20 cellular contexts compared by ENCODE assay signal in genomic region chr10:12504628-12505027, GRCh38.
"Had no signal": no experiment of that assay in that cellular context is flagged by ENCODE, and none has a peak within 500 bp of the region (broad histone marks: within the 10 kb centered on the region; RNA-seq: fewer than 3 reads in every experiment).

No MANE protein-coding gene starts in this region.

- H3K27ac ChIP-seq: WERI-Rb-1 had no signal

- H3K36me3 ChIP-seq: WERI-Rb-1 had no signal

- H3K4me3 Mint-ChIP-seq: activated CD4-positive, alpha-beta memory T cell treated with anti-CD3 and anti-CD28 coated beads for 36 hours; activated naive CD8-positive, alpha-beta T cell treated with anti-CD3 and anti-CD28 coated beads for 36 hours; activated T-cell treated with anti-CD3 and anti-CD28 coated beads, Interleukin-2, amount 50 U/mL, for 72 hours; mesothelial cell of epicardium; nephron progenitor cell had no signal

- H3K4me3 ChIP-seq: lung had no signal

- H3K36me3 Mint-ChIP-seq: activated CD4-positive, alpha-beta memory T cell treated with anti-CD3 and anti-CD28 coated beads for 36 hours; mesothelial cell of epicardium had no signal

- DNase-seq: activated CD4-positive, alpha-beta memory T cell treated with anti-CD3 and anti-CD28 coated beads for 36 hours; activated naive CD4-positive, alpha-beta T cell; activated naive CD8-positive, alpha-beta T cell treated with anti-CD3 and anti-CD28 coated beads for 36 hours; activated T-cell treated with anti-CD3 and anti-CD28 coated beads, Interleukin-2, amount 50 U/mL, for 72 hours; amniotic stem cell; erythroblast; hypothalamus; nephron progenitor cell; occipital lobe; stimulated activated CD4-positive, alpha-beta T cell treated with anti-CD3 and anti-CD28 coated beads, Interleukin-12 subunit alpha, Interleukin-12 subunit beta, amount 100 ng/mL, for 4 hours; stimulated activated CD4-positive, alpha-beta T cell treated with anti-CD3 and anti-CD28 coated beads, Interleukin-1b, Interleukin-23, amount 100 ng/mL, for 48 hours; stimulated activated CD8-positive, alpha-beta memory T cell treated with anti-CD3 and anti-CD28 coated beads, Interleukin-4, amount 100 ng/mL, for 48 hours; stimulated activated naive CD8-positive, alpha-beta T cell treated with anti-CD3 and anti-CD28 coated beads, Interleukin-15, Interleukin-2, amounts not matched to agents 100 U/mL and 50 U/mL, for 24 hours; T-helper 2 cell; trophoblast cell; WERI-Rb-1 had no signal

- H3K27ac Mint-ChIP-seq: activated CD4-positive, alpha-beta memory T cell treated with anti-CD3 and anti-CD28 coated beads for 36 hours; activated naive CD8-positive, alpha-beta T cell treated with anti-CD3 and anti-CD28 coated beads for 36 hours; activated T-cell treated with anti-CD3 and anti-CD28 coated beads, Interleukin-2, amount 50 U/mL, for 72 hours; mesothelial cell of epicardium; nephron progenitor cell; progenitor cell of endocrine pancreas had no signal

- H3K27me3 Mint-ChIP-seq: activated CD4-positive, alpha-beta memory T cell treated with anti-CD3 and anti-CD28 coated beads for 36 hours; activated naive CD8-positive, alpha-beta T cell treated with anti-CD3 and anti-CD28 coated beads for 36 hours had no signal

- H3K9me3 Mint-ChIP-seq: activated CD4-positive, alpha-beta memory T cell treated with anti-CD3 and anti-CD28 coated beads for 36 hours; activated naive CD8-positive, alpha-beta T cell treated with anti-CD3 and anti-CD28 coated beads for 36 hours; activated T-cell treated with anti-CD3 and anti-CD28 coated beads, Interleukin-2, amount 50 U/mL, for 72 hours; mesothelial cell of epicardium had no signal

- ATAC-seq: activated T-cell treated with anti-CD3 and anti-CD28 coated beads, Interleukin-2, amount 50 U/mL, for 72 hours; left lobe of liver; stimulated activated naive CD8-positive, alpha-beta T cell treated with anti-CD3 and anti-CD28 coated beads, Interleukin-15, Interleukin-2, amounts not matched to agents 100 U/mL and 50 U/mL, for 24 hours had no signal
